ENCODE assay signal across 14 cellular contexts in the genomic region with DNA sequence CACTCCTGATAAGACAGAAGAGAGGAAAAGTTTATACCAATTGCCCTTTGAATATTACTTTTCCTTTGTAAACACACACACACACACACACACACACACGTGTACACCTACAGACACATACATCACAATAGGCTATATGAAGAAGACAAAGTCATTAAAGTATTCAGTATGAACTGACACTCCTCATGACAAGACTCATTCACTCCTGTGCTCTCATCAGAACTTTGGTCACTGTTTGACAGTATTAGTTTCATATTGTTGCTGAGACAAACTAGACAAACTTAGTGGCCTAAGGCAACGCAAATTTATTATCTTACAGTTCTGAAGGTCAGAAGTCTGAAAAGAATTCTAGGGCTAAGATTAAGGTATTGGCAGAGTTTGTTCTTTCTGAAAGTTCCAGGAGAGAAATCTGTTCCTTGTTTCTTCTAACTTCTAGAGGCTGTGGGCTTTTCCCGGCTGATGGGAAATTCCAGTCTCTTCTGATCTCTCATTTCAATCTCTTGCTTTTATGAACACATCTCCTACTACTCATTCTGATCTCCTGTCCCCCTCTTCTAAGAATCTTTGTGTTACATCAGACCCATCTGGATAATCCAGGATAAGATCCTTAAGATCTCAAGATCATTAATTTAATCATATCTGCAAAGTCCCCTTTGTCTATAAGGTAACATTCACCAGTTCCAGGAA.
A peak's percentile ranks its signal among the peaks of the same experiment; 100 is the strongest.
DNase-seq lines count a peak whose midpoint lies in the region; ATAC-seq and TF ChIP-seq lines count a peak whose summit lies in the region.
"Had no signal": no experiment of that assay in that cellular context is flagged by ENCODE, and none has a peak within 500 bp of the region (broad histone marks: within the 10 kb centered on the region; RNA-seq: fewer than 3 reads in every experiment).

No MANE protein-coding gene starts in this region.

- H3K4me1 ChIP-seq in A673 (ENCODE audit: insufficient read depth, low read length, poor library complexity, severe bottlenecking): peaks cover 18% of the 10 kb centered on the region

- H3K27ac ChIP-seq in A673 (ENCODE audit: low read depth, low read length, poor library complexity, severe bottlenecking) (peak overlapping the region; percentile 14), SK-N-MC (peak overlapping the region; percentile 55)
- H3K27ac ChIP-seq: foreskin keratinocyte had no signal

- BruUV-seq in A673 (replicated peaks; lab: Mats Ljungman, UMichigan): no TSS peak

- CTCF ChIA-PET in A673 (lab: Charles Lee): no interaction called here

- peak; percentile 85 for ATAC-seq in GM18907 (IDR thresholded peaks at IDR 0.05; ENCODE audit: unreplicated experiment)
- peak; percentile 78 for ATAC-seq in HG02798 (IDR thresholded peaks at IDR 0.05; ENCODE audit: poor library complexity, unreplicated experiment)
- no peak for ATAC-seq in HG03460 (IDR thresholded peaks at IDR 0.05; ENCODE audit: unreplicated experiment)
- no peak for ATAC-seq in GM21528 (IDR thresholded peaks at IDR 0.05; ENCODE audit: low FRiP score, unreplicated experiment)

- no peak overlapping the region for H3K9ac ChIP-seq in SK-N-MC (ENCODE audit: insufficient read length)

- no peak overlapping the region for H3K4me3 ChIP-seq in A673 (ENCODE audit: low read depth, low read length, poor library complexity, severe bottlenecking)
- no peak overlapping the region for H3K4me3 ChIP-seq in SK-N-MC
- H3K4me3 ChIP-seq: GM23248 had no signal

- H3K9me3 ChIP-seq in A673 (ENCODE audit: low read depth, low read length, poor library complexity, severe bottlenecking) (peaks cover 4% of the 10 kb centered on the region), SK-N-MC (ENCODE audit: low read depth, low read length) (peaks cover 3% of the 10 kb centered on the region)

- H3K27me3 ChIP-seq in A673 (replicated peaks; ENCODE audit: insufficient read depth, low read depth, low read length, poor library complexity): no peaks in the 10 kb centered on the region
- H3K27me3 ChIP-seq: foreskin keratinocyte had no signal

- POLR2A ChIA-PET in A673 (lab: Charles Lee; ENCODE audit: low non-redundant PET): no interaction called here

- H3K36me3 ChIP-seq in A673 (ENCODE audit: insufficient read depth, low read length, poor library complexity, severe bottlenecking) (no peaks in the 10 kb centered on the region), SK-N-MC (ENCODE audit: insufficient read depth, low read length) (no peaks in the 10 kb centered on the region)

- intact Hi-C loops in A673 (cut with micrococcal nuclease; ENCODE audit: unreplicated experiment): no loop called here

- DNase-seq in A673 (ENCODE audit: low spot score): no peak
- no peak for DNase-seq in SK-N-MC (ENCODE audit: low read depth, low spot score)
- DNase-seq in kidney glomerular epithelial cell (lab: John Stamatoyannopoulos, UW): no peak
- no peak for DNase-seq in germinal center (ENCODE audit: low spot score)
- DNase-seq: DMS 273 treated with DMSO at 0.1 percent for 48 hours, foreskin keratinocyte, GM23248, OCI-M1, small intestine, T1000 had no signal

- TF ChIP-seq CTCF in A673 (conservative IDR thresholded peaks at IDR 0.05; ENCODE audit: low read depth, low read length): no peak

Comparison
In these comparisons a context has a peak if more than half of its experiments do, and no peak if none do; other contexts are left out.
1. ATAC-seq: peak in GM18907 (single experiment) and HG02798 (single experiment); none in HG03460 (single experiment) and GM21528 (single experiment).